In genomic region chr7:156697283-156697682, GRCh38 we compare ENCODE assay signal across 3 cellular contexts. TPM values are rescaled to one million over a fixed set of nuclear protein-coding genes. Genes with fewer than 3 reads are reported as not detected.
"Had no signal": no experiment of that assay in that cellular context is flagged by ENCODE, and none has a peak within 500 bp of the region (broad histone marks: within the 10 kb centered on the region; RNA-seq: fewer than 3 reads in every experiment).

No MANE protein-coding gene starts in this region.

RNA-seq across cellular contexts. Expression of gene RNF32, which starts 56.7 kb away (rescaled TPM):
- total RNA-seq: left ventricle myocardium inferior; mesenteric fat pad; natural killer cell treated with Interleukin-12 subunit alpha and Interleukin-12 subunit beta and Interleukin-15 and Interleukin-18, amount 100 ng/mL, for 72 hours had no signal
